Comparison of ENCODE assay signal across 10 cellular contexts in the genomic region with DNA sequence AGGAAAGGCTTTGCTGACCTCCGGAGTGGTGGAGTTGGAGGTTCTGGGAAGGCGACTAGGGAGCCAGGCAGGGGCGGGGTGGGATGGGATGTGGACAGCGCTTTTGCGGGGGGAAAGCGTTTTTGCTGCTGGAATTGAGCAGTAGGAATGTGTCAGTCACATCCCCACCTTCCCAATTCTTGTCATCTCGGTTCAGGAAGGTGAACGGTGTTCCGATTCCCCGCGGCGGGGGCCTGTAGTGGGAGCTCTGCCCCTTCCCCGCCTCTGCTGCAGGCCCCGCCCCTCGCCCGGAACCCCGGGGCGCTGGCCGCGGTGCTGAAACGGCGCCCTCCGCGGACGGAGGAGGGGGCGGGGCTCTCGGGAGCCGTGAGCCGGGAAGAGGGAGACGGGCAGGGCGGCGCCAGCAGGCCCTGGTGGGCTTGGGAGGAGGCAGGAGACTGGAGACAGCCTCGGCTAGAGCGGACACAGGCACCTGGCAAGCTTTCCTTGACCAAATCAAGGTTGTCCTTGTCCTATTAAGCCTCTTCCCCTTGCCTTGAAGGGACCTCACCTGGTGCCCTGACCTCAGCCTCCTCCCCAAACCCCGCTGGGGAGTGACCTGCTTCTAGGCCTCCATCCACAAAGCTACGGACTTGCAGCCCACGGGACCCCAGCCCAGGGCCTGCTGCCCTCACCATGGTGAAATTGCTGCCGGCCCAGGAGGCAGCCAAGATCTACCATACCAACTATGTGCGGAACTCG. TPM values are rescaled to one million over a fixed set of nuclear protein-coding genes. Genes with fewer than 3 reads are reported as not detected.
DNase-seq lines count a peak whose midpoint lies in the region; ATAC-seq and TF ChIP-seq lines count a peak whose summit lies in the region.
"Had no signal": no experiment of that assay in that cellular context is flagged by ENCODE, and none has a peak within 500 bp of the region (broad histone marks: within the 10 kb centered on the region; RNA-seq: fewer than 3 reads in every experiment).

TSS of gene LHFPL5 (plus strand) at position 357 of the 741 bp plus-strand sequence. CDS start at position 676, 319 bp downstream.

- H3K27ac ChIP-seq in gastroesophageal sphincter = no peak within 1 kb of the TSS
- H3K27ac ChIP-seq: thoracic aorta had no signal

- no peaks in the 10 kb centered on the region for H3K9me3 Mint-ChIP-seq in activated T-cell treated with anti-CD3 and anti-CD28 coated beads, Interleukin-2, amount 50 U/mL, for 24 hours
- H3K9me3 Mint-ChIP-seq in progenitor cell of endocrine pancreas (ENCODE audit: low read depth) = no peaks in the 10 kb centered on the region

- peak; percentile 60 for ATAC-seq in gastroesophageal sphincter
- ATAC-seq in GM21825 (IDR thresholded peaks at IDR 0.05; ENCODE audit: unreplicated experiment) = no peak
- ATAC-seq in GM18520 (IDR thresholded peaks at IDR 0.05; ENCODE audit: unreplicated experiment) = no peak

- H3K4me1 ChIP-seq in gastroesophageal sphincter = peaks cover 0 to 7% (median 0%) of the 10 kb centered on the region in 3 donors

- TF ChIP-seq CTCF in gastroesophageal sphincter (IDR thresholded peaks at IDR 0.05) (no peak), progenitor cell of endocrine pancreas (IDR thresholded peaks at IDR 0.05; ENCODE audit: unreplicated experiment) (no peak)

- no peaks in the 10 kb centered on the region for H3K9me3 ChIP-seq in gastroesophageal sphincter
- H3K9me3 ChIP-seq: thoracic aorta had no signal

- no peak for TF ChIP-seq EP300 in gastroesophageal sphincter (IDR thresholded peaks at IDR 0.05)

- peak within 1 kb of the TSS in 1 of 2 donors; percentile 8 for H3K4me3 ChIP-seq in gastroesophageal sphincter
- H3K4me3 ChIP-seq: thoracic aorta had no signal

- peak; percentile 33 for DNase-seq in activated gamma-delta T cell treated with Interleukin-2 at 50 U/mL for 16 hours
- DNase-seq in activated gamma-delta T cell (lab: John Stamatoyannopoulos, UW) = no peak
- DNase-seq in NCI-H526 (lab: John Stamatoyannopoulos, UW) = peak; percentile 78 to 95
- DNase-seq in activated T-cell treated with anti-CD3 and anti-CD28 coated beads, Interleukin-2, amount 50 U/mL, for 24 hours = peak; percentile 65
- DNase-seq in progenitor cell of endocrine pancreas (ENCODE audit: low spot score, unreplicated experiment) = peak; percentile 78

- no peaks in the 10 kb centered on the region for H3K36me3 ChIP-seq in gastroesophageal sphincter
- H3K36me3 ChIP-seq: thoracic aorta had no signal

- no peak for TF ChIP-seq POLR2A in gastroesophageal sphincter (IDR thresholded peaks at IDR 0.05)

- no peak within 1 kb of the TSS for H3K4me3 Mint-ChIP-seq in activated T-cell treated with anti-CD3 and anti-CD28 coated beads, Interleukin-2, amount 50 U/mL, for 24 hours
- peak within 1 kb of the TSS; percentile 61 for H3K4me3 Mint-ChIP-seq in progenitor cell of endocrine pancreas (ENCODE audit: low read depth)
- H3K4me3 Mint-ChIP-seq: activated naive CD8-positive, alpha-beta T cell had no signal

- 0 to 6% methylated on average over 3 to 6 of the region's 40 CpGs for WGBS in gastroesophageal sphincter (ENCODE audit: low coverage in 1 of 2), 2 donors

- no peak within 1 kb of the TSS for H3K27ac Mint-ChIP-seq in activated T-cell treated with anti-CD3 and anti-CD28 coated beads, Interleukin-2, amount 50 U/mL, for 24 hours
- no peak within 1 kb of the TSS for H3K27ac Mint-ChIP-seq in progenitor cell of endocrine pancreas
- H3K27ac Mint-ChIP-seq: activated naive CD8-positive, alpha-beta T cell had no signal

- H3K36me3 Mint-ChIP-seq in activated T-cell treated with anti-CD3 and anti-CD28 coated beads, Interleukin-2, amount 50 U/mL, for 24 hours (ENCODE audit: low read depth) = no peaks in the 10 kb centered on the region
- H3K36me3 Mint-ChIP-seq in progenitor cell of endocrine pancreas (ENCODE audit: insufficient read depth) = no peaks in the 10 kb centered on the region
- H3K36me3 Mint-ChIP-seq: activated naive CD8-positive, alpha-beta T cell had no signal

- H3K27me3 ChIP-seq in gastroesophageal sphincter = peaks cover 59% of the 10 kb centered on the region

- peaks cover 4% of the 10 kb centered on the region for H3K4me1 Mint-ChIP-seq in activated T-cell treated with anti-CD3 and anti-CD28 coated beads, Interleukin-2, amount 50 U/mL, for 24 hours (ENCODE audit: low read depth)
- peaks cover 1% of the 10 kb centered on the region for H3K4me1 Mint-ChIP-seq in progenitor cell of endocrine pancreas (ENCODE audit: low read depth)

- peaks cover 35% of the 10 kb centered on the region for H3K27me3 Mint-ChIP-seq in activated T-cell treated with anti-CD3 and anti-CD28 coated beads, Interleukin-2, amount 50 U/mL, for 24 hours
- peaks cover 11% of the 10 kb centered on the region for H3K27me3 Mint-ChIP-seq in progenitor cell of endocrine pancreas

RNA-seq across cellular contexts. Expression of gene LHFPL5, which starts in this region (rescaled TPM):
- total RNA-seq in gastroesophageal sphincter (not detected), progenitor cell of endocrine pancreas (not detected in 2 replicates)
- total RNA-seq: thoracic aorta had no signal

Comparison
In these comparisons a context has a peak if more than half of its experiments do, and no peak if none do; other contexts are left out.
1. Peak in ATAC-seq in gastroesophageal sphincter; RNA of the gene not detected or under 1 TPM.
2. Peak in DNase-seq in progenitor cell of endocrine pancreas; RNA of the gene not detected or under 1 TPM.